Comparison of ENCODE assay signal across 20 cellular contexts in genomic region chr11:67490727-67491065, GRCh38. TPM values are rescaled to one million over a fixed set of nuclear protein-coding genes. Genes with fewer than 3 reads are reported as not detected.
DNase-seq lines count a peak whose midpoint lies in the region; ATAC-seq and TF ChIP-seq lines count a peak whose summit lies in the region.
"Had no signal": no experiment of that assay in that cellular context is flagged by ENCODE, and none has a peak within 500 bp of the region (broad histone marks: within the 10 kb centered on the region; RNA-seq: fewer than 3 reads in every experiment).

No MANE protein-coding gene starts in this region.

- no peak for ATAC-seq in activated T-cell treated with anti-CD3 and anti-CD28 coated beads, Interleukin-2, amount 50 U/mL, for 72 hours (replicated peaks in 1 of 2)
- no peak for ATAC-seq in activated T-cell treated with anti-CD3 and anti-CD28 coated beads, Interleukin-2, amount 50 U/mL, for 4 hours
- ATAC-seq in HCT116 (no peak), HG03571 (IDR thresholded peaks at IDR 0.05; ENCODE audit: unreplicated experiment) (no peak), HG02852 (IDR thresholded peaks at IDR 0.05; ENCODE audit: unreplicated experiment) (no peak)
- no peak for ATAC-seq in activated naive CD8-positive, alpha-beta T cell treated with anti-CD3 and anti-CD28 coated beads, Interleukin-2, amount 50 U/mL, for 24 hours
- ATAC-seq: activated CD8-positive, alpha-beta memory T cell treated with anti-CD3 and anti-CD28 coated beads, Interleukin-2, amount 10 ng/mL, durations not matched to agents 7 days and 5 days; left lung; T-cell had no signal

- no peak overlapping the region for H3K9ac ChIP-seq in HCT116 (ENCODE audit: low read length)

- H3K4me1 ChIP-seq in HCT116 (ENCODE audit: control insufficient read depth in 1 of 2, insufficient read depth in 2 of 2, low read length in 2 of 2) (peaks cover 7 to 11% of the 10 kb centered on the region in 2 experiments; a peak in 3 of 4 replicates), hepatocyte (ENCODE audit: insufficient read depth) (no peaks in the 10 kb centered on the region)

- H3K27me3 ChIP-seq in HCT116 (ENCODE audit: insufficient read depth, low read length) (no peaks in the 10 kb centered on the region), hepatocyte (no peaks in the 10 kb centered on the region)
- H3K27me3 ChIP-seq: left lung had no signal

- peaks cover 0 to under 1% of the 10 kb centered on the region in 2 experiments; a peak in 2 of 4 replicates for H3K36me3 ChIP-seq in HCT116 (ENCODE audit: control insufficient read depth in 1 of 2, insufficient read depth in 2 of 2, low read length in 2 of 2)
- H3K36me3 ChIP-seq in hepatocyte (replicated peaks; ENCODE audit: insufficient read depth, low read depth) = no peaks in the 10 kb centered on the region

- no TSS peak for BruUV-seq in HCT116 (replicated peaks; lab: Mats Ljungman, UMichigan)

- H3K27ac ChIP-seq in HCT116 (ENCODE audit: low read depth, low read length) (no peak overlapping the region), hepatocyte (no peak overlapping the region)
- H3K27ac ChIP-seq: left lung, thoracic aorta, WERI-Rb-1 had no signal

- H3K9me2 ChIP-seq in HCT116 (ENCODE audit: insufficient read depth) (no peaks in the 10 kb centered on the region), hepatocyte (replicated peaks; ENCODE audit: insufficient read depth) (no peaks in the 10 kb centered on the region)

- 95% methylated on average over 12 of the region's 15 CpGs for WGBS in hepatocyte (ENCODE audit: low lambda C conversion rate, missing lambda C conversion rate)

- RAD21 ChIA-PET in HCT116 (lab: Charles Lee; ENCODE audit: low non-redundant PET in 1 of 2, low total read pairs in 2 of 2, uncharacterized antibody in 2 of 2, unreplicated experiment in 2 of 2) = no interaction called here

- CTCF ChIA-PET in HCT116 (lab: Charles Lee) = no interaction called here

- peak overlapping the region; percentile 66 for H3K27ac Mint-ChIP-seq in activated T-cell treated with anti-CD3 and anti-CD28 coated beads, Interleukin-2, amount 50 U/mL, for 72 hours
- peak overlapping the region; percentile 31 for H3K27ac Mint-ChIP-seq in activated naive CD8-positive, alpha-beta T cell treated with anti-CD3 and anti-CD28 coated beads, Interleukin-2, amount 50 U/mL, for 24 hours
- H3K27ac Mint-ChIP-seq: CD4-positive, CD25-positive, alpha-beta regulatory T cell had no signal

- H3K4me2 ChIP-seq in HCT116 (ENCODE audit: low read length) (no peak overlapping the region), hepatocyte (no peak overlapping the region)

- no peaks in the 10 kb centered on the region for H3K9me3 ChIP-seq in HCT116 (ENCODE audit: control insufficient read depth in 1 of 2, insufficient read depth in 1 of 2, low read depth in 1 of 2, low read length in 2 of 2)
- H3K9me3 ChIP-seq in hepatocyte (ENCODE audit: low read depth) = no peaks in the 10 kb centered on the region
- H3K9me3 ChIP-seq: left lung, thoracic aorta had no signal

- TF ChIP-seq CTCF in HCT116 (IDR thresholded peaks at IDR 0.05 in 2 of 3, conservative IDR thresholded peaks at IDR 0.05 in 1 of 3; ENCODE audit: borderline replicate concordance in 1 of 3, insufficient read depth in 1 of 3, low read depth in 2 of 3, low read length in 2 of 3) (no peak), hepatocyte (IDR thresholded peaks at IDR 0.05; ENCODE audit: poor library complexity) (no peak)

- H3K4me3 Mint-ChIP-seq in activated T-cell treated with anti-CD3 and anti-CD28 coated beads, Interleukin-2, amount 50 U/mL, for 72 hours = no peak overlapping the region
- H3K4me3 Mint-ChIP-seq in activated T-cell treated with anti-CD3 and anti-CD28 coated beads, Interleukin-2, amount 50 U/mL, for 4 hours = no peak overlapping the region
- H3K4me3 Mint-ChIP-seq in activated naive CD8-positive, alpha-beta T cell treated with anti-CD3 and anti-CD28 coated beads, Interleukin-2, amount 50 U/mL, for 24 hours = no peak overlapping the region
- H3K4me3 Mint-ChIP-seq: activated CD8-positive, alpha-beta memory T cell treated with anti-CD3 and anti-CD28 coated beads, Interleukin-2, amount 10 ng/mL, durations not matched to agents 7 days and 5 days; T-cell had no signal

- peaks cover 6 to 15% of the 10 kb centered on the region in 2 donors for H3K36me3 Mint-ChIP-seq in activated T-cell treated with anti-CD3 and anti-CD28 coated beads, Interleukin-2, amount 50 U/mL, for 72 hours (ENCODE audit: insufficient read depth in 2 of 2)
- peaks cover 23% of the 10 kb centered on the region for H3K36me3 Mint-ChIP-seq in activated T-cell treated with anti-CD3 and anti-CD28 coated beads, Interleukin-2, amount 50 U/mL, for 4 hours (ENCODE audit: insufficient read depth)
- peaks cover 29% of the 10 kb centered on the region for H3K36me3 Mint-ChIP-seq in activated naive CD8-positive, alpha-beta T cell treated with anti-CD3 and anti-CD28 coated beads, Interleukin-2, amount 50 U/mL, for 24 hours (ENCODE audit: low read depth)

- H3K9me3 Mint-ChIP-seq in activated T-cell treated with anti-CD3 and anti-CD28 coated beads, Interleukin-2, amount 50 U/mL, for 72 hours = peaks cover 1 to 2% of the 10 kb centered on the region in 2 donors
- H3K9me3 Mint-ChIP-seq in activated T-cell treated with anti-CD3 and anti-CD28 coated beads, Interleukin-2, amount 50 U/mL, for 4 hours = no peaks in the 10 kb centered on the region
- H3K9me3 Mint-ChIP-seq in activated naive CD8-positive, alpha-beta T cell treated with anti-CD3 and anti-CD28 coated beads, Interleukin-2, amount 50 U/mL, for 24 hours = no peaks in the 10 kb centered on the region
- H3K9me3 Mint-ChIP-seq: CD4-positive, CD25-positive, alpha-beta regulatory T cell; T-cell had no signal

- H3K4me3 ChIP-seq in HCT116 (replicated peaks in 1 of 2; ENCODE audit: low read depth in 1 of 2, low read length in 2 of 2) (no peak overlapping the region), hepatocyte (no peak overlapping the region)
- H3K4me3 ChIP-seq: left lung, thoracic aorta had no signal

- no peak for TF ChIP-seq RAD21 in HCT116 (IDR thresholded peaks at IDR 0.05; ENCODE audit: low read depth)

- H4K20me1 ChIP-seq in HCT116 (ENCODE audit: insufficient read depth) = no peaks in the 10 kb centered on the region
- no peaks in the 10 kb centered on the region for H4K20me1 ChIP-seq in hepatocyte (ENCODE audit: insufficient read depth, poor library complexity, severe bottlenecking)

- intact Hi-C loops in HCT116 (cut with micrococcal nuclease) = no loop called here

- H3K4me1 Mint-ChIP-seq in activated T-cell treated with anti-CD3 and anti-CD28 coated beads, Interleukin-2, amount 50 U/mL, for 72 hours (ENCODE audit: low read depth) = peaks cover 39% of the 10 kb centered on the region
- H3K4me1 Mint-ChIP-seq in activated T-cell treated with anti-CD3 and anti-CD28 coated beads, Interleukin-2, amount 50 U/mL, for 4 hours (ENCODE audit: low read depth) = peaks cover 38% of the 10 kb centered on the region
- H3K4me1 Mint-ChIP-seq in activated naive CD8-positive, alpha-beta T cell treated with anti-CD3 and anti-CD28 coated beads, Interleukin-2, amount 50 U/mL, for 24 hours = peaks cover 39% of the 10 kb centered on the region

- POLR2A ChIA-PET in HCT116 (lab: Charles Lee) = no interaction called here

- no peak for DNase-seq in activated T-cell treated with anti-CD3 and anti-CD28 coated beads, Interleukin-2, amount 50 U/mL, for 72 hours
- no peak for DNase-seq in activated T-cell treated with anti-CD3 and anti-CD28 coated beads, Interleukin-2, amount 50 U/mL, for 4 hours
- DNase-seq in HCT116 (ENCODE audit: low read depth, low spot score) (no peak), retina (peak; percentile 35), hepatocyte (ENCODE audit: low spot score) (no peak)
- no peak for DNase-seq in activated naive CD8-positive, alpha-beta T cell treated with anti-CD3 and anti-CD28 coated beads, Interleukin-2, amount 50 U/mL, for 24 hours
- DNase-seq: activated naive CD4-positive, alpha-beta T cell; CD4-positive, CD25-positive, alpha-beta regulatory T cell; NCI-H1048; NCI-H2081; NCI-H524; nucleus accumbens; T-cell; WERI-Rb-1 had no signal

- TF ChIP-seq POLR2A in HCT116 (IDR thresholded peaks at IDR 0.05; ENCODE audit: borderline replicate concordance, extremely low read depth, insufficient read depth, insufficient read length) = no peak

- H2AFZ ChIP-seq in HCT116 (ENCODE audit: low read depth, low read length, poor library complexity, severe bottlenecking) (no peak overlapping the region), hepatocyte (no peak overlapping the region)

- H3K79me2 ChIP-seq in HCT116 (ENCODE audit: insufficient read depth, low read length) = no peaks in the 10 kb centered on the region
- peaks cover 4% of the 10 kb centered on the region for H3K79me2 ChIP-seq in hepatocyte

- no peaks in the 10 kb centered on the region for H3K27me3 Mint-ChIP-seq in activated T-cell treated with anti-CD3 and anti-CD28 coated beads, Interleukin-2, amount 50 U/mL, for 72 hours (ENCODE audit: low read depth)
- H3K27me3 Mint-ChIP-seq in activated T-cell treated with anti-CD3 and anti-CD28 coated beads, Interleukin-2, amount 50 U/mL, for 4 hours (ENCODE audit: low read depth) = no peaks in the 10 kb centered on the region
- H3K27me3 Mint-ChIP-seq in activated naive CD8-positive, alpha-beta T cell treated with anti-CD3 and anti-CD28 coated beads, Interleukin-2, amount 50 U/mL, for 24 hours = no peaks in the 10 kb centered on the region
- H3K27me3 Mint-ChIP-seq: activated CD8-positive, alpha-beta memory T cell treated with anti-CD3 and anti-CD28 coated beads, Interleukin-2, amount 10 ng/mL, durations not matched to agents 7 days and 5 days; T-cell had no signal

RNA-seq across cellular contexts. Expression of gene AIP, which starts 7.9 kb away (rescaled TPM):
- 100 to 1,000 TPM; 172 to 184 TPM for total RNA-seq in activated T-cell treated with anti-CD3 and anti-CD28 coated beads, Interleukin-2, amount 50 U/mL, for 72 hours
- total RNA-seq in activated T-cell treated with anti-CD3 and anti-CD28 coated beads, Interleukin-2, amount 50 U/mL, for 4 hours = 100 to 1,000 TPM; 156 to 183 (median 166) TPM
- total RNA-seq in HCT116 (2021; ENCODE audit: unreplicated experiment) (61.0 TPM), hepatocyte (35.3 and 50.7 TPM in 2 replicates)
- polyA plus RNA-seq in HCT116 (2012) = 83.5 and 95.5 TPM in 2 replicates
- polyA plus RNA-seq in hepatocyte = 44.0 and 45.2 TPM in 2 replicates

RNA-seq across cellular contexts. Expression of gene PITPNM1, which starts 14.5 kb away (rescaled TPM):
- total RNA-seq in activated T-cell treated with anti-CD3 and anti-CD28 coated beads, Interleukin-2, amount 50 U/mL, for 72 hours = 100 to 1,000 TPM in 1 of 2 donors, 10 to 100 TPM in 1; 94.3 to 118 TPM
- 100 to 1,000 TPM in 1 of 3 donors, 10 to 100 TPM in 2; 88.8 to 118 (median 96.4) TPM for total RNA-seq in activated T-cell treated with anti-CD3 and anti-CD28 coated beads, Interleukin-2, amount 50 U/mL, for 4 hours
- total RNA-seq in HCT116 (2021; ENCODE audit: unreplicated experiment) (79.5 TPM), hepatocyte (26.3 and 28.1 TPM in 2 replicates)
- 44.7 and 63.3 TPM in 2 replicates for polyA plus RNA-seq in HCT116 (2012)
- polyA plus RNA-seq in hepatocyte = 32.4 and 39.8 TPM in 2 replicates

RNA-seq across cellular contexts. Expression of gene CDK2AP2, which starts 17.3 kb away (rescaled TPM):
- 100 to 1,000 TPM; 103 to 137 TPM for total RNA-seq in activated T-cell treated with anti-CD3 and anti-CD28 coated beads, Interleukin-2, amount 50 U/mL, for 72 hours
- 10 to 100 TPM; 79.1 to 89.1 (median 86.2) TPM for total RNA-seq in activated T-cell treated with anti-CD3 and anti-CD28 coated beads, Interleukin-2, amount 50 U/mL, for 4 hours
- 53.6 TPM for total RNA-seq in HCT116 (2021; ENCODE audit: unreplicated experiment)
- polyA plus RNA-seq in HCT116 (2012) = 82.3 and 90.6 TPM in 2 replicates
- total RNA-seq in hepatocyte = 47.3 and 54.3 TPM in 2 replicates
- polyA plus RNA-seq in hepatocyte = 174 and 177 TPM in 2 replicates

RNA-seq across cellular contexts. Expression of gene TMEM134, which starts 21.6 kb away (rescaled TPM):
- 10 to 100 TPM; 53.2 to 59.7 TPM for total RNA-seq in activated T-cell treated with anti-CD3 and anti-CD28 coated beads, Interleukin-2, amount 50 U/mL, for 72 hours
- 10 to 100 TPM; 31.1 to 36.3 (median 32.9) TPM for total RNA-seq in activated T-cell treated with anti-CD3 and anti-CD28 coated beads, Interleukin-2, amount 50 U/mL, for 4 hours
- total RNA-seq in HCT116 (2021; ENCODE audit: unreplicated experiment) = 44.2 TPM
- polyA plus RNA-seq in HCT116 (2012) = 42.4 and 52.3 TPM in 2 replicates
- 40.9 and 43.2 TPM in 2 replicates for total RNA-seq in hepatocyte
- polyA plus RNA-seq in hepatocyte = 93.7 and 107 TPM in 2 replicates

RNA-seq across cellular contexts. Expression of gene CABP2, which starts 32.5 kb away (rescaled TPM):
- total RNA-seq in activated T-cell treated with anti-CD3 and anti-CD28 coated beads, Interleukin-2, amount 50 U/mL, for 72 hours = not detected
- total RNA-seq in activated T-cell treated with anti-CD3 and anti-CD28 coated beads, Interleukin-2, amount 50 U/mL, for 4 hours = not detected
- not detected for total RNA-seq in HCT116 (2021; ENCODE audit: unreplicated experiment)
- polyA plus RNA-seq in HCT116 (2012) = not detected in 2 replicates
- total RNA-seq in hepatocyte = not detected in 2 replicates
- polyA plus RNA-seq in hepatocyte = not detected in 2 replicates
- total RNA-seq: activated CD8-positive, alpha-beta memory T cell treated with anti-CD3 and anti-CD28 coated beads, Interleukin-2, amount 10 ng/mL, durations not matched to agents 7 days and 5 days; CD4-positive, CD25-positive, alpha-beta regulatory T cell; left lung; mononuclear cell; T-cell; thoracic aorta had no signal
- polyA plus RNA-seq: CD4-positive, CD25-positive, alpha-beta regulatory T cell had no signal
